In the genomic region with DNA sequence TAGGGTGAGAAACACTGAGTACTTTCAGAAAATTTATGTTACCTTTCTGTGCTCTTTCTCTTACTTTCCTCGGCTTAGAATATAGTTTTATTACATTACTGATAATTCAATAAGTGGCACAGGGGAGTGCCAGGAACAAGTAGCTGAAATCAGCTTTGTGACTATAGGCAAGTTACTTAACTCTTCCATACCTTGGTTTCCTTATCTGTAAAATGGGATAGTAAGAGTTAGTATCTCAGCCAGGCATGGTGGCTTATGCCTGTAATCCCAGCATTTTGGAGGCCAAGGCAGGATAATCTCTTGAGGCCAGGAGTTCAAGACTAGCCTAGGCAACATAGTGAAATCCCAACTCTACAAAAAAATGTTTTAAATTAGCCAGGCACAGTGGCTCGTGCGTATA, we compare ENCODE assay signal across 2 cellular contexts.
A peak's percentile ranks its signal among the peaks of the same experiment; 100 is the strongest.
TF ChIP-seq lines count a peak whose summit lies in the region.

No MANE protein-coding gene starts in this region.

TF ChIP-seq in HepG2, 621 proteins besides CTCF, POLR2A, EP300 and RAD21:
- no peak for TF ChIP-seq FUBP1 (CRISPR knock-in tag; IDR thresholded peaks at IDR 0.05; ENCODE audit: borderline replicate concordance)
- peak; percentile 58 for TF ChIP-seq ZNF629 (CRISPR knock-in tag; conservative IDR thresholded peaks at IDR 0.05)
- no peak for TF ChIP-seq SMARCC2 (IDR thresholded peaks at IDR 0.05)

TF ChIP-seq in K562, 482 proteins besides CTCF, POLR2A, EP300 and RAD21:
- TF ChIP-seq RBM25 (IDR thresholded peaks at IDR 0.05; ENCODE audit: low read depth, low read length, severe bottlenecking): peak; percentile 52
- TF ChIP-seq CSDE1 (IDR thresholded peaks at IDR 0.05): no peak
- TF ChIP-seq TGIF2 (CRISPR knock-in tag; IDR thresholded peaks at IDR 0.05): no peak
- no peak for TF ChIP-seq ZNF583 (CRISPR knock-in tag; IDR thresholded peaks at IDR 0.05)
TF ChIP-seq in K562: peak in this region for 1.
